2 cellular contexts compared by ENCODE assay signal in genomic region chr10:33390046-33390445, GRCh38.
TF ChIP-seq lines count a peak whose summit lies in the region.

No MANE protein-coding gene starts in this region.

TF ChIP-seq in HepG2, 621 proteins besides CTCF, POLR2A, EP300 and RAD21:
- TF ChIP-seq MAFK (conservative IDR thresholded peaks at IDR 0.05 in 1 of 2, IDR thresholded peaks at IDR 0.05 in 1 of 2; ENCODE audit: low read length in 2 of 2) (no peak), ZNF766 (CRISPR knock-in tag; IDR thresholded peaks at IDR 0.05; ENCODE audit: borderline replicate concordance) (no peak), ELF3 (CRISPR knock-in tag; IDR thresholded peaks at IDR 0.05) (no peak), ASH2L (IDR thresholded peaks at IDR 0.05; ENCODE audit: insufficient read length, low read depth, low read length) (no peak), SOX5 (CRISPR knock-in tag; IDR thresholded peaks at IDR 0.05; ENCODE audit: borderline replicate concordance) (peak; percentile 26; the same call in 1 of the 2 replicates), NFIB (CRISPR knock-in tag; IDR thresholded peaks at IDR 0.05; ENCODE audit: borderline replicate concordance) (no peak), GMEB2 (CRISPR knock-in tag; IDR thresholded peaks at IDR 0.05; ENCODE audit: low read depth) (no peak), TCF12 (IDR thresholded peaks at IDR 0.05) (no peak), TCF12 (CRISPR knock-in tag; IDR thresholded peaks at IDR 0.05) (no peak), SAFB2 (CRISPR knock-in tag; IDR thresholded peaks at IDR 0.05; ENCODE audit: borderline replicate concordance, low read depth) (no peak), ZMYM4 (CRISPR knock-in tag; IDR thresholded peaks at IDR 0.05) (no peak), NBN (conservative IDR thresholded peaks at IDR 0.05) (no peak), ZNF749 (CRISPR knock-in tag; IDR thresholded peaks at IDR 0.05; ENCODE audit: borderline replicate concordance) (no peak), ZNF501 (CRISPR knock-in tag; IDR thresholded peaks at IDR 0.05) (no peak), ZUFSP (CRISPR knock-in tag; IDR thresholded peaks at IDR 0.05; ENCODE audit: borderline replicate concordance) (no peak), TMF1 (CRISPR knock-in tag; IDR thresholded peaks at IDR 0.05; ENCODE audit: low read depth) (no peak), TP53 (CRISPR knock-in tag; conservative IDR thresholded peaks at IDR 0.05) (no peak), TFDP2 (CRISPR knock-in tag; IDR thresholded peaks at IDR 0.05) (no peak), GABPB1 (CRISPR knock-in tag; IDR thresholded peaks at IDR 0.05) (no peak), KDM2A (CRISPR knock-in tag; IDR thresholded peaks at IDR 0.05; ENCODE audit: borderline replicate concordance, low read depth) (no peak), ZNF317 (CRISPR knock-in tag; IDR thresholded peaks at IDR 0.05) (no peak), ZNF282 (IDR thresholded peaks at IDR 0.05; ENCODE audit: partially characterized antibody) (no peak), FOSL2 (CRISPR knock-in tag; IDR thresholded peaks at IDR 0.05) (peak; percentile 60), PHF8 (CRISPR knock-in tag; IDR thresholded peaks at IDR 0.05) (no peak), SOX13 (IDR thresholded peaks at IDR 0.05) (no peak), SOX13 (CRISPR knock-in tag; conservative IDR thresholded peaks at IDR 0.05 in 1 of 2, IDR thresholded peaks at IDR 0.05 in 1 of 2) (peak in 1 of 2 experiments; percentile 53; a peak in 2 of 4 replicates), ZFYVE20 (CRISPR knock-in tag; IDR thresholded peaks at IDR 0.05; ENCODE audit: borderline replicate concordance, low read depth) (no peak), ZNF703 (CRISPR knock-in tag; IDR thresholded peaks at IDR 0.05; ENCODE audit: borderline replicate concordance) (no peak), ZMYM3 (CRISPR knock-in tag; IDR thresholded peaks at IDR 0.05) (no peak)

TF ChIP-seq in H1, 55 proteins besides CTCF, POLR2A, EP300 and RAD21:
- TF ChIP-seq CHD1 (IDR thresholded peaks at IDR 0.05; ENCODE audit: low read depth, low read length) (no peak), E2F6 (IDR thresholded peaks at IDR 0.05) (no peak), SAP30 (IDR thresholded peaks at IDR 0.05; ENCODE audit: insufficient read depth, insufficient replicate concordance, low read length) (no peak), RXRA (IDR thresholded peaks at IDR 0.05; ENCODE audit: insufficient read depth, low read depth, low read length) (no peak), SIRT6 (IDR thresholded peaks at IDR 0.05; ENCODE audit: low read length) (no peak), YY1 (IDR thresholded peaks at IDR 0.05; ENCODE audit: low read depth, low read length) (no peak), ATF3 (IDR thresholded peaks at IDR 0.05; ENCODE audit: insufficient read depth, low read depth, low read length) (no peak), EZH2 (IDR thresholded peaks at IDR 0.05; ENCODE audit: low read depth, low read length, severe bottlenecking) (no peak), TEAD4 (IDR thresholded peaks at IDR 0.05; ENCODE audit: low read depth, low read length) (no peak), SIX5 (IDR thresholded peaks at IDR 0.05; ENCODE audit: low read depth, low read length) (no peak), RBBP5 (IDR thresholded peaks at IDR 0.05; ENCODE audit: borderline replicate concordance, low read depth, low read length) (no peak), BCL11A (IDR thresholded peaks at IDR 0.05; ENCODE audit: low read depth in 2 of 2, low read length in 2 of 2) (no peak), JUN (IDR thresholded peaks at IDR 0.05; ENCODE audit: low read depth, low read length) (no peak), CHD7 (IDR thresholded peaks at IDR 0.05; ENCODE audit: insufficient replicate concordance, low read length) (no peak), CBX5 (IDR thresholded peaks at IDR 0.05; ENCODE audit: low read depth, low read length) (no peak)
